Comparison of ENCODE assay signal across 8 cellular contexts in the genomic region with DNA sequence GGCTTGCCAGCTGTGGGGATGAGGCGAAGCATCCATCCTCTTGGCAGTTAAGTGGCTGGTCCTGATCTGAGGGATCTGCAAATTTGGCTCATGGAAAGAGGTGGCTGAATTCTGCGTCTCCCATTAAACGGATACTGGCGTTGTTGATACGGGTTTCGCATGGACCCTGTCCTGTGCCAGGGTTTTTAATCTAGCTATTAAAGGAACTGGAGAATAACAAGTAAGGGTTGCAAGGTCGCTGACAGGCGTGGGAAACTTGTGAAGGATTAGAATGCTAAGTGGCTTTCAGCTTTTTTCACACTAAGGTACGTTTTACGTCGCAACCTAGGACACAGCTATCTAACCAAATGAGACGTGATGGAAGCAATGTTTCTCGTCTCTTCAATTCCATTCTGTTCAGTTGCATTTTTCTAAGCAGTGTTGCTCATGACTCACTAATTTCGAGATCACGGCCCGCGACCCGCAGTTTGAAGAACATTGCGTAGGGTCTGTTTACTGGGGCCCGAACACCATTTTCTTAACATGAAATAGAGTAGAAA. TPM values are rescaled to one million over a fixed set of nuclear protein-coding genes. Genes with fewer than 3 reads are reported as not detected.
DNase-seq lines count a peak whose midpoint lies in the region; ATAC-seq and TF ChIP-seq lines count a peak whose summit lies in the region.

No MANE protein-coding gene starts in this region.

- H3K9me3 ChIP-seq in adrenal gland (replicated peaks in 1 of 3): no peaks in the 10 kb centered on the region

- ATAC-seq in GM19372 (IDR thresholded peaks at IDR 0.05; ENCODE audit: low read depth, unreplicated experiment): peak; percentile 12

- 2 to 10% (median 8%) methylated on average over 19 to 20 of the region's 20 CpGs for WGBS in adrenal gland, 4 donors

- intact Hi-C loops in adrenal gland (cut with DNase I): no loop called here

- H3K4me1 ChIP-seq in adrenal gland (replicated peaks in 1 of 2): peaks cover 14 to 21% of the 10 kb centered on the region in 2 donors

- H3K4me3 ChIP-seq in NB4 (ENCODE audit: low read depth, low read length) (peak overlapping the region; percentile 98), adrenal gland (peak overlapping the region; percentile 63 to 77 (median 70)), iPS-11a (ENCODE audit: low read depth, low read length) (peak overlapping the region; percentile 100)

- peak; percentile 34 for DNase-seq in AG08395 (ENCODE audit: low spot score)
- peak; percentile 61 for DNase-seq in NB4 (ENCODE audit: low read depth)
- DNase-seq in adrenal gland: peak in 4 of 7 donors; percentile 25 to 35 (median 32)
- DNase-seq in stimulated activated CD4-positive, alpha-beta T cell treated with anti-CD3 and anti-CD28 coated beads, Interleukin-4, amount 100 ng/mL, for 24 hours: peak; percentile 51
- no peak for DNase-seq in HuH-7 (ENCODE audit: low spot score)
- no peak for DNase-seq in Ammon's horn (ENCODE audit: low spot score)

- no peaks in the 10 kb centered on the region for H3K27me3 ChIP-seq in adrenal gland

- H3K27ac ChIP-seq in adrenal gland: peak overlapping the region; percentile 77 to 96 (median 92)

- peaks cover 0 to under 1% of the 10 kb centered on the region in 2 donors for H3K36me3 ChIP-seq in adrenal gland (replicated peaks in 1 of 2)

- no peak for TF ChIP-seq POLR2A in NB4 (IDR thresholded peaks at IDR 0.05; ENCODE audit: extremely low read depth, insufficient read length)
- TF ChIP-seq POLR2A in adrenal gland (IDR thresholded peaks at IDR 0.05): no peak

- no peak for TF ChIP-seq CTCF in NB4 (IDR thresholded peaks at IDR 0.05; ENCODE audit: low read depth, low read length)
- no peak for TF ChIP-seq CTCF in adrenal gland (IDR thresholded peaks at IDR 0.05)

RNA-seq across cellular contexts. Expression of a gene that starts 0.9 kb away (rescaled TPM):
- 10 to 100 TPM in 3 of 8 donors, 1 to 10 TPM in 5; 5.3 to 57.9 (median 8.3) TPM for total RNA-seq in adrenal gland
- 10 to 100 TPM in 1 of 3 donors, 1 to 10 TPM in 2; 4.1 to 22.0 (median 7.1) TPM for polyA plus RNA-seq in adrenal gland

RNA-seq across cellular contexts. Expression of a gene that starts 23.1 kb away (rescaled TPM):
- total RNA-seq in adrenal gland: not detected
- not detected for polyA plus RNA-seq in adrenal gland

RNA-seq across cellular contexts. Expression of a gene that starts 56.6 kb away (rescaled TPM):
- 100 to 1,000 TPM in 4 of 8 donors, 10 to 100 TPM in 4; 57.2 to 121 (median 103) TPM for total RNA-seq in adrenal gland
- 100 to 1,000 TPM in 2 of 3 donors, 10 to 100 TPM in 1; 52.3 to 120 (median 106) TPM for polyA plus RNA-seq in adrenal gland

Comparison
In these comparisons a context has a peak if more than half of its experiments do, and no peak if none do; other contexts are left out.
1. DNase-seq: peak in AG08395 (single experiment), NB4 (single experiment), adrenal gland (4 of 7) and stimulated activated CD4-positive, alpha-beta T cell treated with anti-CD3 and anti-CD28 coated beads, Interleukin-4, amount 100 ng/mL, for 24 hours (single experiment); none in HuH-7 (single experiment) and Ammon's horn (single experiment).
2. Peak in every context shown above with its lines, with median percentiles within 50 percentile points of each other: H3K4me3 ChIP-seq.